ENCODE assay signal across 8 cellular contexts in the genomic region with DNA sequence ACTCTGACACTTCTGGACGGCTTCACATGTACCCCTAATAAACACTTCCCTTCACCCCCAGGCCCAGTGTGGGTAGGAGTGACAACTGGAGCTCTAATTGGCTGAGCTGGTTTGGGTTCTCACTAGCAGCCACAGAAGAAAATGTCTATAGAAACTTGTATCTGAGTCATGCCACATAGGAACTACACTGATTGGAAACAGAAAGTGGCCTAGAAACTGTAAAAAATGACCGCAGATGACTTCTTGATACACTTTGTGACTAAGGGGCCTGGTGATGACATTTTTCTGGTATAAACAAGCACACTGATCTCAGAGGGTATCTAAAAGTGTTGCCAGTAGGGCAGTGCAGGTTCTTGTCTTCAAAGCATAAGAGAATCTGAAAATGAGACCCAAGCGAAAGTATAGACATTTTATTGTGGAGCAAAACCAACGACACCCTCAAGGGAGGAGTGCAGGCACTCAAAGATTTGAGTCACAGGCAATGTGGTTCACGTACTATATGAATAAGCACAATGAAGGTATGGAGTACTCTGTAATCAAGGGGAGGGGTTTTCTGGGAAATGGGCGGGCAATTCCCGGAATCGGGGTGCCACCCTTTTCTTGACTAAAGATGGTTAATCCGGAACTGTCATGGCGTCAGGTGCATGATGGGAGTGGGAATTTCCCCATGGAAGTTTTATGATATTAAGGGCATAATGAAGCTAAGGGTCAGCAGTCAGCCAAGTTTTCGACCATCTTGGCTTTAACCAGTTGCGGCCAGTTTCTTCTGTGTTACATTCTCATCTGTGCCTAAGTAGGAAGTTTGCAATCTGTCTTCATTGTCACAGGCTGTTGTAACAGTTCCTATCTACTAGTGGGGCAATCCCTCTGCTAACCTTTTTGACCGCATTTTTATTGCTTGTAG. TPM values are rescaled to one million over a fixed set of nuclear protein-coding genes. Genes with fewer than 3 reads are reported as not detected.
DNase-seq lines count a peak whose midpoint lies in the region; ATAC-seq lines count a peak whose summit lies in the region.

A gene with protein sequence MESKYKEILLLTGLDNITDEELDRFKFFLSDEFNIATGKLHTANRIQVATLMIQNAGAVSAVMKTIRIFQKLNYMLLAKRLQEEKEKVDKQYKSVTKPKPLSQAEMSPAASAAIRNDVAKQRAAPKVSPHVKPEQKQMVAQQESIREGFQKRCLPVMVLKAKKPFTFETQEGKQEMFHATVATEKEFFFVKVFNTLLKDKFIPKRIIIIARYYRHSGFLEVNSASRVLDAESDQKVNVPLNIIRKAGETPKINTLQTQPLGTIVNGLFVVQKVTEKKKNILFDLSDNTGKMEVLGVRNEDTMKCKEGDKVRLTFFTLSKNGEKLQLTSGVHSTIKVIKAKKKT (minus strand): TSS at position 14 of the 904 bp plus-strand sequence. CDS start 3,267 bp downstream, outside the sequence.

- DNase-seq in SK-MEL-5 (ENCODE audit: low read depth, low spot score), result peak; percentile 73
- DNase-seq in activated naive CD4-positive, alpha-beta T cell (lab: John Stamatoyannopoulos, UW), result peak in 3 of 4 experiments; percentile 24 to 47 (median 26)
- peak; percentile 62 for DNase-seq in sciatic nerve (ENCODE audit: low spot score)
- no peak for DNase-seq in NCI-H1417 (lab: John Stamatoyannopoulos, UW)
- no peak for DNase-seq in SW480 (ENCODE audit: low spot score)
- DNase-seq in NCI-H446 (lab: John Stamatoyannopoulos, UW), result no peak

- ATAC-seq in GM18907 (IDR thresholded peaks at IDR 0.05; ENCODE audit: unreplicated experiment), result peak; percentile 90
- peak; percentile 72 for ATAC-seq in HG02981 (IDR thresholded peaks at IDR 0.05; ENCODE audit: unreplicated experiment)
- ATAC-seq in sciatic nerve, result peak; percentile 30

- intact Hi-C loops in sciatic nerve (cut with DNase I), result no loop called here

- in situ Hi-C loops in SK-MEL-5 (cut with HindIII; ENCODE audit: low pct_unique_long_range_greater_than_20kb, low sequenced_read_pairs), result no loop called here

RNA-seq across cellular contexts. Expression of the gene that starts here (rescaled TPM):
- 2.9 and 3.1 TPM in 2 replicates for total RNA-seq in SK-MEL-5 (2014; rRNA removed; shearing (Covaris generic))
- 3.7 and 5.5 TPM in 2 replicates for polyA plus RNA-seq in SK-MEL-5 (2015; cell fraction: cytosol; rRNA removed)
- polyA plus RNA-seq in SK-MEL-5 (2015; cell fraction: nucleus; rRNA removed), result 9.1 and 11.6 TPM in 2 replicates
- total RNA-seq in sciatic nerve, result 1.5 TPM

Comparison
In these comparisons a context has a peak if more than half of its experiments do, and no peak if none do; other contexts are left out.
1. ATAC-seq: peak in every context shown above with its lines; median percentile 90 in GM18907; 72 in HG02981; 30 in sciatic nerve.
2. DNase-seq: peak in SK-MEL-5 (single experiment), activated naive CD4-positive, alpha-beta T cell (3 of 4) and sciatic nerve (single experiment); none in NCI-H1417 (0 of 3), SW480 (single experiment) and NCI-H446 (0 of 2).